In genomic region chr1:222073307-222073995, GRCh38 we compare ENCODE assay signal across 15 cellular contexts.
A peak's percentile ranks its signal among the peaks of the same experiment; 100 is the strongest.
DNase-seq lines count a peak whose midpoint lies in the region; ATAC-seq, FAIRE-seq and TF ChIP-seq lines count a peak whose summit lies in the region.
"Had no signal": no experiment of that assay in that cellular context is flagged by ENCODE, and none has a peak within 500 bp of the region (broad histone marks: within the 10 kb centered on the region; RNA-seq: fewer than 3 reads in every experiment).

No MANE protein-coding gene starts in this region.

- no peak overlapping the region for H3K27ac ChIP-seq in aorta (ENCODE audit: low read depth in 1 of 2, low read length in 2 of 2)
- H3K27ac ChIP-seq: thyroid gland had no signal

- CTCF ChIA-PET in AG04449 (lab: Yijun Ruan, JAX) = interaction anchor here (0.9 kb wide), 1 partner anchor 22 kb away, joined by 3 read pairs; no protein-coding TSS in a partner anchor

- no peak for TF ChIP-seq CTCF in AG04449 (IDR thresholded peaks at IDR 0.05; ENCODE audit: insufficient read depth, low read length, missing control alignments)
- no peak for TF ChIP-seq CTCF in bronchial epithelial cell (IDR thresholded peaks at IDR 0.05; ENCODE audit: insufficient read depth, low read length, severe bottlenecking)

- H3K36me3 ChIP-seq in bronchial epithelial cell (ENCODE audit: control insufficient read depth, insufficient read depth, low read length) (no peaks in the 10 kb centered on the region), aorta (ENCODE audit: control insufficient read depth in 1 of 2, insufficient read depth in 2 of 2, low read length in 1 of 2) (no peaks in the 10 kb centered on the region)
- H3K36me3 ChIP-seq: thyroid gland had no signal

- peak; percentile 81 for DNase-seq in AG04449 (ENCODE audit: low read depth, low spot score)
- peak; percentile 77 for DNase-seq in HS-5 (ENCODE audit: low read depth)
- peak; percentile 44 for DNase-seq in bronchial epithelial cell (ENCODE audit: low read depth)
- peak; percentile 86 for DNase-seq in kidney tubule cell (ENCODE audit: low spot score)
- no peak for DNase-seq in SKM-1 (lab: John Stamatoyannopoulos, UW; ENCODE audit: unreplicated experiment)
- no peak for DNase-seq in aorta
- DNase-seq: activated T-cell treated with anti-CD3 and anti-CD28 coated beads, Interleukin-2, amount 50 U/mL, for 24 hours; hypothalamus; NCI-H2081; occipital lobe; thyroid gland had no signal

- H3K27me3 ChIP-seq in bronchial epithelial cell (ENCODE audit: control insufficient read depth, insufficient read depth, low read length) (no peaks in the 10 kb centered on the region), aorta (ENCODE audit: control insufficient read depth in 1 of 2, insufficient read depth in 2 of 2, low read length in 1 of 2) (no peaks in the 10 kb centered on the region)
- H3K27me3 ChIP-seq: thyroid gland had no signal

- ATAC-seq in GM19467 (IDR thresholded peaks at IDR 0.05; ENCODE audit: unreplicated experiment) = no peak
- ATAC-seq in GM18868 (IDR thresholded peaks at IDR 0.05; ENCODE audit: unreplicated experiment) = no peak
- no peak for ATAC-seq in aorta (ENCODE audit: low FRiP score)

- 84 to 86% methylated on average over 2 of the region's 2 CpGs for WGBS in aorta, 2 donors

- FAIRE-seq in bronchial epithelial cell (lab: Jason Lieb, UNC) = no peak
- FAIRE-seq: GM12892 had no signal

- no peak overlapping the region for H3K4me3 ChIP-seq in AG04449 (ENCODE audit: low read depth, low read length)
- H3K4me3 ChIP-seq in bronchial epithelial cell (ENCODE audit: low read depth, low read length) = no peak overlapping the region
- no peak overlapping the region for H3K4me3 ChIP-seq in aorta (ENCODE audit: low read length in 2 of 2)
- H3K4me3 ChIP-seq: lung, thyroid gland had no signal

- intact Hi-C loops in aorta (cut with DNase I) = no loop called here

- POLR2A ChIA-PET in AG04449 (lab: Yijun Ruan, JAX) = interaction anchor here (0.6 to 1.3 kb wide), 3 partner anchors 8 to 297 kb away, joined by 3 to 7 read pairs (median 3); no protein-coding TSS in a partner anchor

- H3K4me1 ChIP-seq in aorta (ENCODE audit: control insufficient read depth in 1 of 2, insufficient read depth in 2 of 2, low read length in 2 of 2) = no peaks in the 10 kb centered on the region

- H3K9me3 ChIP-seq in aorta (ENCODE audit: control insufficient read depth, low read length) = no peaks in the 10 kb centered on the region
- H3K9me3 ChIP-seq: thyroid gland had no signal

Comparison
In these comparisons a context has a peak if more than half of its experiments do, and no peak if none do; other contexts are left out.
1. DNase-seq: peak in AG04449 (single experiment), HS-5 (single experiment), bronchial epithelial cell (single experiment) and kidney tubule cell (single experiment); none in SKM-1 (single experiment) and aorta (0 of 2).